Comparison of ENCODE assay signal across 8 cellular contexts in genomic region chr17:68514809-68515208, GRCh38. TPM values are rescaled to one million over a fixed set of nuclear protein-coding genes. Genes with fewer than 3 reads are reported as not detected.
A peak's percentile ranks its signal among the peaks of the same experiment; 100 is the strongest.
DNase-seq lines count a peak whose midpoint lies in the region; ATAC-seq and TF ChIP-seq lines count a peak whose summit lies in the region.

No MANE protein-coding gene starts in this region.

- H3K4me1 Mint-ChIP-seq in T-helper 2 cell treated with Interferon-gamma antibody and Interleukin-4, amounts not matched to agents 5 μg/mL and 100 μg/mL, for 36 hours (ENCODE audit: low read depth): peaks cover 50% of the 10 kb centered on the region

- ATAC-seq in GM18505 (IDR thresholded peaks at IDR 0.05; ENCODE audit: unreplicated experiment) (no peak), HG02973 (IDR thresholded peaks at IDR 0.05; ENCODE audit: unreplicated experiment) (no peak)

- no peak for DNase-seq in T-helper 2 cell treated with Interferon-gamma antibody and Interleukin-4, amounts not matched to agents 5 μg/mL and 100 μg/mL, for 36 hours (ENCODE audit: low spot score)
- no peak for DNase-seq in T-helper 2 cell
- DNase-seq in adrenal gland: no peak
- DNase-seq in iris pigment epithelial cell (ENCODE audit: low read depth): peak; percentile 81
- peak; percentile 41 for DNase-seq in superior temporal gyrus (ENCODE audit: extremely low spot score)
- DNase-seq in NCI-H1105 (lab: John Stamatoyannopoulos, UW): no peak

- peaks cover 46% of the 10 kb centered on the region for H3K36me3 Mint-ChIP-seq in T-helper 2 cell treated with Interferon-gamma antibody and Interleukin-4, amounts not matched to agents 5 μg/mL and 100 μg/mL, for 36 hours (ENCODE audit: low read depth)

- H3K4me3 Mint-ChIP-seq in T-helper 2 cell treated with Interferon-gamma antibody and Interleukin-4, amounts not matched to agents 5 μg/mL and 100 μg/mL, for 36 hours: peak overlapping the region; percentile 95

- peaks cover 15 to 58% of the 10 kb centered on the region in 2 donors for H3K4me1 ChIP-seq in adrenal gland (replicated peaks in 1 of 2)

- peak overlapping the region in 2 of 4 donors; percentile 4 to 78 for H3K4me3 ChIP-seq in adrenal gland

- H3K36me3 ChIP-seq in adrenal gland (replicated peaks in 1 of 2): peaks cover 0 to 35% of the 10 kb centered on the region in 2 donors

- peak overlapping the region in 4 of 5 donors; percentile 17 to 99 (median 76) for H3K27ac ChIP-seq in adrenal gland

- no peak overlapping the region for H3K27ac Mint-ChIP-seq in T-helper 2 cell treated with Interferon-gamma antibody and Interleukin-4, amounts not matched to agents 5 μg/mL and 100 μg/mL, for 36 hours

- no peaks in the 10 kb centered on the region for H3K9me3 ChIP-seq in adrenal gland (replicated peaks in 1 of 3)

- TF ChIP-seq CTCF in adrenal gland (IDR thresholded peaks at IDR 0.05): no peak

- no peaks in the 10 kb centered on the region for H3K27me3 Mint-ChIP-seq in T-helper 2 cell treated with Interferon-gamma antibody and Interleukin-4, amounts not matched to agents 5 μg/mL and 100 μg/mL, for 36 hours (ENCODE audit: low read depth)

- no peaks in the 10 kb centered on the region for H3K9me3 Mint-ChIP-seq in T-helper 2 cell treated with Interferon-gamma antibody and Interleukin-4, amounts not matched to agents 5 μg/mL and 100 μg/mL, for 36 hours

- TF ChIP-seq POLR2A in adrenal gland (IDR thresholded peaks at IDR 0.05) (no peak), GM18505 (IDR thresholded peaks at IDR 0.05; ENCODE audit: borderline replicate concordance, extremely low read depth, insufficient read depth, insufficient read length) (no peak)

- WGBS in adrenal gland, 4 donors: 16 to 34% (median 18%) methylated on average over 7 of the region's 7 CpGs

- intact Hi-C loops in adrenal gland (cut with DNase I): no loop called here

- no peaks in the 10 kb centered on the region for H3K27me3 ChIP-seq in adrenal gland

RNA-seq across cellular contexts. Expression of gene PRKAR1A, which starts 2.6 kb away (rescaled TPM):
- 100 to 1,000 TPM; 138 to 467 (median 388) TPM for total RNA-seq in adrenal gland
- polyA plus RNA-seq in adrenal gland: 100 to 1,000 TPM in 1 of 3 donors, 10 to 100 TPM in 2; 56.3 to 428 (median 84.1) TPM

RNA-seq across cellular contexts. Expression of gene WIPI1, which starts 57.5 kb away (rescaled TPM):
- 100 to 1,000 TPM in 1 of 8 donors, 10 to 100 TPM in 7; 26.4 to 148 (median 51.0) TPM for total RNA-seq in adrenal gland
- 10 to 100 TPM; 19.3 to 38.2 (median 23.5) TPM for polyA plus RNA-seq in adrenal gland

Comparison
In these comparisons a context has a peak if more than half of its experiments do, and no peak if none do; other contexts are left out.
1. DNase-seq: peak in iris pigment epithelial cell (single experiment) and superior temporal gyrus (single experiment); none in T-helper 2 cell treated with Interferon-gamma antibody and Interleukin-4, amounts not matched to agents 5 μg/mL and 100 μg/mL, for 36 hours (single experiment), T-helper 2 cell (0 of 5), adrenal gland (0 of 7) and NCI-H1105 (single experiment).